In genomic region chr11:127055240-127055639, GRCh38 we compare ENCODE assay signal across 9 cellular contexts. TPM values are rescaled to one million over a fixed set of nuclear protein-coding genes. Genes with fewer than 3 reads are reported as not detected.
DNase-seq lines count a peak whose midpoint lies in the region; TF ChIP-seq lines count a peak whose summit lies in the region.
"Had no signal": no experiment of that assay in that cellular context is flagged by ENCODE, and none has a peak within 500 bp of the region (broad histone marks: within the 10 kb centered on the region; RNA-seq: fewer than 3 reads in every experiment).

No MANE protein-coding gene starts in this region.

- H3K9me3 ChIP-seq in mesenchymal stem cell (ENCODE audit: control insufficient read depth, low read length), result no peaks in the 10 kb centered on the region

- no peak overlapping the region for H2BK15ac ChIP-seq in mesenchymal stem cell (ENCODE audit: low read depth, poor library complexity, severe bottlenecking)

- peaks cover 5 to 12% of the 10 kb centered on the region in 2 experiments for H3K27me3 ChIP-seq in mesenchymal stem cell (ENCODE audit: control insufficient read depth in 1 of 2, insufficient read depth in 1 of 2, low read length in 2 of 2)

- no peaks in the 10 kb centered on the region for H3K36me3 Mint-ChIP-seq in CD14-positive monocyte

- H2BK5ac ChIP-seq in mesenchymal stem cell (ENCODE audit: low read depth, low read length, poor library complexity, severe bottlenecking), result no peak overlapping the region

- no peak overlapping the region for H2AK5ac ChIP-seq in mesenchymal stem cell (ENCODE audit: low read length, severe bottlenecking)

- H3K4me3 Mint-ChIP-seq in CD14-positive monocyte, result no peak overlapping the region

- H3K4me2 ChIP-seq in mesenchymal stem cell (ENCODE audit: low read length, poor library complexity, severe bottlenecking), result no peak overlapping the region

- H3K9ac ChIP-seq in mesenchymal stem cell (ENCODE audit: low read length), result no peak overlapping the region

- H2BK12ac ChIP-seq in mesenchymal stem cell (ENCODE audit: low read length in 2 of 2), result no peak overlapping the region

- no peak overlapping the region for H2AFZ ChIP-seq in mesenchymal stem cell (ENCODE audit: low read depth, low read length)

- no peaks in the 10 kb centered on the region for H3K4me1 Mint-ChIP-seq in CD14-positive monocyte

- no peak overlapping the region for H3K27ac Mint-ChIP-seq in CD14-positive monocyte

- no peaks in the 10 kb centered on the region for H3K4me1 ChIP-seq in mesenchymal stem cell (ENCODE audit: control insufficient read depth, insufficient read depth, low read depth, low read length)

- no peaks in the 10 kb centered on the region for H3K36me3 ChIP-seq in mesenchymal stem cell (ENCODE audit: control insufficient read depth in 1 of 2, insufficient read depth in 2 of 2, low read depth in 1 of 2, low read length in 2 of 2)

- no peak overlapping the region for H4K91ac ChIP-seq in mesenchymal stem cell (ENCODE audit: low read length)

- H3K79me1 ChIP-seq in mesenchymal stem cell (replicated peaks; ENCODE audit: low read length, poor library complexity, severe bottlenecking), result no peaks in the 10 kb centered on the region

- peaks cover 0 to 6% (median 2%) of the 10 kb centered on the region in 7 donors for H3K9me3 Mint-ChIP-seq in CD14-positive monocyte

- H3K23ac ChIP-seq in mesenchymal stem cell (ENCODE audit: low read length in 2 of 2), result no peak overlapping the region

- TF ChIP-seq CTCF in CD14-positive monocyte (IDR thresholded peaks at IDR 0.05), result no peak

- no peak overlapping the region for H3K14ac ChIP-seq in mesenchymal stem cell (ENCODE audit: low read length in 2 of 2)

- WGBS in mesenchymal stem cell, result 85% methylated on average over 6 of the region's 6 CpGs

- intact Hi-C loops in CD14-positive monocyte (cut with micrococcal nuclease), result no loop called here

- H3K27me3 Mint-ChIP-seq in CD14-positive monocyte (ENCODE audit: low read depth in 3 of 3), result peaks cover 0 to 3% (median 0%) of the 10 kb centered on the region in 3 donors

- H3K4me3 ChIP-seq in mesenchymal stem cell (ENCODE audit: insufficient read depth in 1 of 2, low read depth in 1 of 2, low read length in 2 of 2), result no peak overlapping the region

- H3K27ac ChIP-seq in caudate nucleus (ENCODE audit: low read depth, low read length) (peak overlapping the region; percentile 84), mesenchymal stem cell (ENCODE audit: low read length, poor library complexity, severe bottlenecking) (no peak overlapping the region)
- H3K27ac ChIP-seq: HL-60 had no signal

- H4K8ac ChIP-seq in mesenchymal stem cell (ENCODE audit: low read length), result no peak overlapping the region

- no peak overlapping the region for H2BK120ac ChIP-seq in mesenchymal stem cell (ENCODE audit: low read depth, low read length)

- peak in 45 of 61 donors; percentile 7 to 92 (median 59) for DNase-seq in caudate nucleus (lab: John Stamatoyannopoulos, UW)
- DNase-seq in inferior parietal cortex (ENCODE audit: extremely low spot score), result peak; percentile 52
- peak; percentile 67 for DNase-seq in occipital lobe (lab: John Stamatoyannopoulos, UW)
- no peak for DNase-seq in NCI-H146 treated with DMSO at 0.1 percent for 48 hours (lab: John Stamatoyannopoulos, UW; ENCODE audit: unreplicated experiment)
- no peak for DNase-seq in mesenchymal stem cell
- no peak for DNase-seq in CD14-positive monocyte (ENCODE audit: low spot score)
- DNase-seq in stimulated activated CD4-positive, alpha-beta T cell treated with anti-CD3 and anti-CD28 coated beads, Interleukin-15, amount 100 ng/mL, for 24 hours, result no peak
- DNase-seq: DMS 273 treated with DMSO at 0.1 percent for 48 hours had no signal

- H3K18ac ChIP-seq in mesenchymal stem cell (ENCODE audit: low read depth in 1 of 2, low read length in 2 of 2), result no peak overlapping the region

- H3K4ac ChIP-seq in mesenchymal stem cell (ENCODE audit: low read depth in 1 of 2, low read length in 2 of 2), result no peak overlapping the region

RNA-seq across cellular contexts. Expression of gene KIRREL3, which starts 54.7 kb away (rescaled TPM):
- total RNA-seq in occipital lobe, result 29.3 TPM
- 0.04 TPM for polyA plus RNA-seq in mesenchymal stem cell (2013, experiment 1 of 2)
- 0.04 TPM for polyA plus RNA-seq in mesenchymal stem cell (2013, experiment 2 of 2)
- not detected for polyA plus RNA-seq in CD14-positive monocyte

Comparison
In these comparisons a context has a peak if more than half of its experiments do, and no peak if none do; other contexts are left out.
1. DNase-seq: peak in caudate nucleus (45 of 61), inferior parietal cortex (single experiment) and occipital lobe (single experiment); none in NCI-H146 treated with DMSO at 0.1 percent for 48 hours (single experiment), mesenchymal stem cell (single experiment), CD14-positive monocyte (single experiment) and stimulated activated CD4-positive, alpha-beta T cell treated with anti-CD3 and anti-CD28 coated beads, Interleukin-15, amount 100 ng/mL, for 24 hours (single experiment).